ENCODE assay signal across 1 cellular context in genomic region chr13:99540530-99540929, GRCh38.
TF ChIP-seq lines count a peak whose summit lies in the region.

No MANE protein-coding gene starts in this region.

TF ChIP-seq in GM23338, 12 proteins besides CTCF, POLR2A, EP300 and RAD21:
- TF ChIP-seq POLR2AphosphoS5 (IDR thresholded peaks at IDR 0.05; ENCODE audit: low read depth) = no peak
- TF ChIP-seq ZNF331 (CRISPR knock-in tag; IDR thresholded peaks at IDR 0.05; ENCODE audit: low read depth) = no peak
- no peak for TF ChIP-seq CREB1 (CRISPR knock-in tag; IDR thresholded peaks at IDR 0.05; ENCODE audit: low read depth)
- TF ChIP-seq ETS1 (IDR thresholded peaks at IDR 0.05) = no peak
- no peak for TF ChIP-seq EZH2 (IDR thresholded peaks at IDR 0.05; ENCODE audit: low read depth, unreplicated experiment)
- TF ChIP-seq NANOG (IDR thresholded peaks at IDR 0.05; ENCODE audit: borderline replicate concordance) = no peak
- TF ChIP-seq EZH2phosphoT487 (IDR thresholded peaks at IDR 0.05; ENCODE audit: unreplicated experiment) = no peak
- TF ChIP-seq STAT1 (IDR thresholded peaks at IDR 0.05; ENCODE audit: unreplicated experiment) = no peak
- no peak for TF ChIP-seq JUNB (IDR thresholded peaks at IDR 0.05; ENCODE audit: unreplicated experiment)
- TF ChIP-seq ZNF114 (CRISPR knock-in tag; IDR thresholded peaks at IDR 0.05) = no peak
